ENCODE assay signal across 16 cellular contexts in the genomic region with DNA sequence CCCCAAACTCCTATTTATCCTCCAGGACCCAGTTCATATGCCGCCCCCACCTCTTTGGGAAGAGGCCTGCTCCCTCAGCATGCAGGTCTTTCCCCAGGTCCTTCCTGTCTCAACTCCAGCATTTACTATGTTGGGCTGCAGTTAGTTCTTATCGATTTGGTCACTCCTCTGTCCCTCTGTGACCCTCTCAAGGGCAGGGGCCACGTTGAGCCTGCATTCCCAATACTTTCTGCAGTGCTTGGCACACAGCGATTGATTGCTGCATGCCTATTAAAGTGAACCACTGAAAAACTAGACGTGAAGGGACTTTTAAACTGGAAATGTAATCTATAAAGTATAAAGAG.
A peak's percentile ranks its signal among the peaks of the same experiment; 100 is the strongest.
DNase-seq lines count a peak whose midpoint lies in the region; ATAC-seq and TF ChIP-seq lines count a peak whose summit lies in the region.
"Had no signal": no experiment of that assay in that cellular context is flagged by ENCODE, and none has a peak within 500 bp of the region (broad histone marks: within the 10 kb centered on the region; RNA-seq: fewer than 3 reads in every experiment).

No MANE protein-coding gene starts in this region.

- POLR2A ChIA-PET in WTC11 (lab: Charles Lee) = no interaction called here

- H3K27me3 ChIP-seq in esophagus muscularis mucosa = no peaks in the 10 kb centered on the region
- no peaks in the 10 kb centered on the region for H3K27me3 ChIP-seq in osteoblast (ENCODE audit: insufficient read depth, low read length)
- H3K27me3 ChIP-seq: pancreas had no signal

- H3K9me3 ChIP-seq in esophagus muscularis mucosa = no peaks in the 10 kb centered on the region
- H3K9me3 ChIP-seq in osteoblast (ENCODE audit: low read depth, low read length) = no peaks in the 10 kb centered on the region
- H3K9me3 ChIP-seq: pancreas had no signal

- peaks cover 41% of the 10 kb centered on the region for H3K4me1 Mint-ChIP-seq in T-helper 1 cell treated with Interleukin-12 subunit alpha and Interleukin-12 subunit beta and Interleukin-4 antibody, amounts not matched to agents 30 μg/mL and 1 μg/mL, for 36 hours (ENCODE audit: low read depth)
- peaks cover 61% of the 10 kb centered on the region for H3K4me1 Mint-ChIP-seq in WTC11

- no peak for TF ChIP-seq CTCF in WTC11 (IDR thresholded peaks at IDR 0.05)
- TF ChIP-seq CTCF in esophagus muscularis mucosa (IDR thresholded peaks at IDR 0.05) = no peak
- no peak for TF ChIP-seq CTCF in osteoblast (IDR thresholded peaks at IDR 0.05; ENCODE audit: extremely low read depth, low read depth, low read length)

- 81% methylated on average over 5 of the region's 5 CpGs for WGBS in esophagus muscularis mucosa

- H3K27ac ChIP-seq in esophagus muscularis mucosa (replicated peaks in 1 of 4) (peak overlapping the region; percentile 7 to 65 (median 38)), osteoblast (ENCODE audit: low read depth, low read length) (peak overlapping the region; percentile 70)
- H3K27ac ChIP-seq: 22Rv1, epithelial cell of prostate had no signal

- H2AFZ ChIP-seq in osteoblast (ENCODE audit: low read length) = no peak overlapping the region

- no peaks in the 10 kb centered on the region for H4K20me1 ChIP-seq in osteoblast (ENCODE audit: insufficient read depth, low read length)

- no peak for TF ChIP-seq EP300 in esophagus muscularis mucosa (IDR thresholded peaks at IDR 0.05)

- peak overlapping the region; percentile 66 for H3K27ac Mint-ChIP-seq in T-helper 1 cell treated with Interleukin-12 subunit alpha and Interleukin-12 subunit beta and Interleukin-4 antibody, amounts not matched to agents 30 μg/mL and 1 μg/mL, for 36 hours
- H3K27ac Mint-ChIP-seq in WTC11 = peak overlapping the region; percentile 50; the same call in 1 of the 2 replicates
- H3K27ac Mint-ChIP-seq: B cell had no signal

- no peak for TF ChIP-seq POLR2A in esophagus muscularis mucosa (IDR thresholded peaks at IDR 0.05; ENCODE audit: low read depth)

- intact Hi-C loops in esophagus muscularis mucosa (cut with DNase I) = no loop called here

- H3K4me3 ChIP-seq in esophagus muscularis mucosa (no peak overlapping the region), osteoblast (ENCODE audit: insufficient read depth, low read length) (no peak overlapping the region)
- H3K4me3 ChIP-seq: pancreas had no signal

- H3K36me3 ChIP-seq in esophagus muscularis mucosa (no peaks in the 10 kb centered on the region), osteoblast (ENCODE audit: insufficient read depth, low read length) (no peaks in the 10 kb centered on the region)
- H3K36me3 ChIP-seq: pancreas had no signal

- ATAC-seq in WTC11 (no peak), GM18870 (IDR thresholded peaks at IDR 0.05; ENCODE audit: unreplicated experiment) (no peak), GM21786 (IDR thresholded peaks at IDR 0.05; ENCODE audit: unreplicated experiment) (no peak)

- no peaks in the 10 kb centered on the region for H3K79me2 ChIP-seq in osteoblast (ENCODE audit: insufficient read depth, low read length)

- H3K36me3 Mint-ChIP-seq in T-helper 1 cell treated with Interleukin-12 subunit alpha and Interleukin-12 subunit beta and Interleukin-4 antibody, amounts not matched to agents 30 μg/mL and 1 μg/mL, for 36 hours (ENCODE audit: low read depth) = no peaks in the 10 kb centered on the region
- no peaks in the 10 kb centered on the region for H3K36me3 Mint-ChIP-seq in WTC11

- peak overlapping the region; percentile 32 for H3K4me3 Mint-ChIP-seq in T-helper 1 cell treated with Interleukin-12 subunit alpha and Interleukin-12 subunit beta and Interleukin-4 antibody, amounts not matched to agents 30 μg/mL and 1 μg/mL, for 36 hours
- H3K4me3 Mint-ChIP-seq in WTC11 = no peak overlapping the region
- H3K4me3 Mint-ChIP-seq: B cell, HFFc6 had no signal

- H3K4me2 ChIP-seq in osteoblast (ENCODE audit: insufficient read depth, low read length) = no peak overlapping the region

- DNase-seq in T-helper 1 cell (no peak), WTC11 (ENCODE audit: low spot score) (no peak), esophagus muscularis mucosa (ENCODE audit: extremely low spot score) (no peak), osteoblast (ENCODE audit: insufficient read length, low spot score, missing footprints) (no peak), NCI-H1092 treated with DMSO at 0.1 percent for 48 hours (lab: John Stamatoyannopoulos, UW) (no peak)
- DNase-seq: NCI-H1092, NCI-H2107, NCI-H524, pancreas had no signal

- no peaks in the 10 kb centered on the region for H3K27me3 Mint-ChIP-seq in T-helper 1 cell treated with Interleukin-12 subunit alpha and Interleukin-12 subunit beta and Interleukin-4 antibody, amounts not matched to agents 30 μg/mL and 1 μg/mL, for 36 hours (ENCODE audit: low read depth)
- no peaks in the 10 kb centered on the region for H3K27me3 Mint-ChIP-seq in WTC11 (ENCODE audit: low read depth)

- no peaks in the 10 kb centered on the region for H3K9me3 Mint-ChIP-seq in T-helper 1 cell treated with Interleukin-12 subunit alpha and Interleukin-12 subunit beta and Interleukin-4 antibody, amounts not matched to agents 30 μg/mL and 1 μg/mL, for 36 hours
- H3K9me3 Mint-ChIP-seq in WTC11 = peaks cover 5% of the 10 kb centered on the region; the same call in 1 of the 2 replicates
- H3K9me3 Mint-ChIP-seq: HFFc6 had no signal

- CTCF ChIA-PET in WTC11 (lab: Charles Lee) = no interaction called here

- peaks cover 0 to 51% (median 43%) of the 10 kb centered on the region in 4 donors for H3K4me1 ChIP-seq in esophagus muscularis mucosa
- peaks cover 33% of the 10 kb centered on the region for H3K4me1 ChIP-seq in osteoblast (ENCODE audit: insufficient read depth, low read length)
- H3K4me1 ChIP-seq: pancreas had no signal

TF ChIP-seq in WTC11, 78 proteins besides CTCF, POLR2A, EP300 and RAD21:
- TF ChIP-seq GTF2I (CRISPR knock-in tag; conservative IDR thresholded peaks at IDR 0.05) = no peak
- TF ChIP-seq, protein P1, sequence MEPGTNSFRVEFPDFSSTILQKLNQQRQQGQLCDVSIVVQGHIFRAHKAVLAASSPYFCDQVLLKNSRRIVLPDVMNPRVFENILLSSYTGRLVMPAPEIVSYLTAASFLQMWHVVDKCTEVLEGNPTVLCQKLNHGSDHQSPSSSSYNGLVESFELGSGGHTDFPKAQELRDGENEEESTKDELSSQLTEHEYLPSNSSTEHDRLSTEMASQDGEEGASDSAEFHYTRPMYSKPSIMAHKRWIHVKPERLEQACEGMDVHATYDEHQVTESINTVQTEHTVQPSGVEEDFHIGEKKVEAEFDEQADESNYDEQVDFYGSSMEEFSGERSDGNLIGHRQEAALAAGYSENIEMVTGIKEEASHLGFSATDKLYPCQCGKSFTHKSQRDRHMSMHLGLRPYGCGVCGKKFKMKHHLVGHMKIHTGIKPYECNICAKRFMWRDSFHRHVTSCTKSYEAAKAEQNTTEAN (CRISPR knock-in tag; IDR thresholded peaks at IDR 0.05) = no peak
- TF ChIP-seq, protein P2, sequence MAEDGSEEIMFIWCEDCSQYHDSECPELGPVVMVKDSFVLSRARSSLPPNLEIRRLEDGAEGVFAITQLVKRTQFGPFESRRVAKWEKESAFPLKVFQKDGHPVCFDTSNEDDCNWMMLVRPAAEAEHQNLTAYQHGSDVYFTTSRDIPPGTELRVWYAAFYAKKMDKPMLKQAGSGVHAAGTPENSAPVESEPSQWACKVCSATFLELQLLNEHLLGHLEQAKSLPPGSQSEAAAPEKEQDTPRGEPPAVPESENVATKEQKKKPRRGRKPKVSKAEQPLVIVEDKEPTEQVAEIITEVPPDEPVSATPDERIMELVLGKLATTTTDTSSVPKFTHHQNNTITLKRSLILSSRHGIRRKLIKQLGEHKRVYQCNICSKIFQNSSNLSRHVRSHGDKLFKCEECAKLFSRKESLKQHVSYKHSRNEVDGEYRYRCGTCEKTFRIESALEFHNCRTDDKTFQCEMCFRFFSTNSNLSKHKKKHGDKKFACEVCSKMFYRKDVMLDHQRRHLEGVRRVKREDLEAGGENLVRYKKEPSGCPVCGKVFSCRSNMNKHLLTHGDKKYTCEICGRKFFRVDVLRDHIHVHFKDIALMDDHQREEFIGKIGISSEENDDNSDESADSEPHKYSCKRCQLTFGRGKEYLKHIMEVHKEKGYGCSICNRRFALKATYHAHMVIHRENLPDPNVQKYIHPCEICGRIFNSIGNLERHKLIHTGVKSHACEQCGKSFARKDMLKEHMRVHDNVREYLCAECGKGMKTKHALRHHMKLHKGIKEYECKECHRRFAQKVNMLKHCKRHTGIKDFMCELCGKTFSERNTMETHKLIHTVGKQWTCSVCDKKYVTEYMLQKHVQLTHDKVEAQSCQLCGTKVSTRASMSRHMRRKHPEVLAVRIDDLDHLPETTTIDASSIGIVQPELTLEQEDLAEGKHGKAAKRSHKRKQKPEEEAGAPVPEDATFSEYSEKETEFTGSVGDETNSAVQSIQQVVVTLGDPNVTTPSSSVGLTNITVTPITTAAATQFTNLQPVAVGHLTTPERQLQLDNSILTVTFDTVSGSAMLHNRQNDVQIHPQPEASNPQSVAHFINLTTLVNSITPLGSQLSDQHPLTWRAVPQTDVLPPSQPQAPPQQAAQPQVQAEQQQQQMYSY (CRISPR knock-in tag; IDR thresholded peaks at IDR 0.05) = no peak
- TF ChIP-seq, protein P3, sequence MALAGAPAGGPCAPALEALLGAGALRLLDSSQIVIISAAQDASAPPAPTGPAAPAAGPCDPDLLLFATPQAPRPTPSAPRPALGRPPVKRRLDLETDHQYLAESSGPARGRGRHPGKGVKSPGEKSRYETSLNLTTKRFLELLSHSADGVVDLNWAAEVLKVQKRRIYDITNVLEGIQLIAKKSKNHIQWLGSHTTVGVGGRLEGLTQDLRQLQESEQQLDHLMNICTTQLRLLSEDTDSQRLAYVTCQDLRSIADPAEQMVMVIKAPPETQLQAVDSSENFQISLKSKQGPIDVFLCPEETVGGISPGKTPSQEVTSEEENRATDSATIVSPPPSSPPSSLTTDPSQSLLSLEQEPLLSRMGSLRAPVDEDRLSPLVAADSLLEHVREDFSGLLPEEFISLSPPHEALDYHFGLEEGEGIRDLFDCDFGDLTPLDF (CRISPR knock-in tag; IDR thresholded peaks at IDR 0.05) = no peak
- TF ChIP-seq JUN (CRISPR knock-in tag; IDR thresholded peaks at IDR 0.05) = no peak
- TF ChIP-seq NR2C2 (CRISPR knock-in tag; IDR thresholded peaks at IDR 0.05) = no peak
- TF ChIP-seq SP1 (CRISPR knock-in tag; conservative IDR thresholded peaks at IDR 0.05) = no peak
- TF ChIP-seq PRRX2 (CRISPR knock-in tag; IDR thresholded peaks at IDR 0.05) = no peak
- TF ChIP-seq, protein P4, sequence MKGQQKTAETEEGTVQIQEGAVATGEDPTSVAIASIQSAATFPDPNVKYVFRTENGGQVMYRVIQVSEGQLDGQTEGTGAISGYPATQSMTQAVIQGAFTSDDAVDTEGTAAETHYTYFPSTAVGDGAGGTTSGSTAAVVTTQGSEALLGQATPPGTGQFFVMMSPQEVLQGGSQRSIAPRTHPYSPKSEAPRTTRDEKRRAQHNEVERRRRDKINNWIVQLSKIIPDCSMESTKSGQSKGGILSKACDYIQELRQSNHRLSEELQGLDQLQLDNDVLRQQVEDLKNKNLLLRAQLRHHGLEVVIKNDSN (CRISPR knock-in tag; IDR thresholded peaks at IDR 0.05) = no peak
- no peak for TF ChIP-seq NFYB (CRISPR knock-in tag; conservative IDR thresholded peaks at IDR 0.05; ENCODE audit: low read depth)
- TF ChIP-seq KAT7 (CRISPR knock-in tag; IDR thresholded peaks at IDR 0.05; ENCODE audit: borderline replicate concordance) = no peak
TF ChIP-seq in WTC11: peak in this region for 0.
